8 cellular contexts compared by ENCODE assay signal in genomic region chr17:49496183-49496865, GRCh38. TPM values are rescaled to one million over a fixed set of nuclear protein-coding genes. Genes with fewer than 3 reads are reported as not detected.
A peak's percentile ranks its signal among the peaks of the same experiment; 100 is the strongest.
DNase-seq lines count a peak whose midpoint lies in the region; ATAC-seq, FAIRE-seq and TF ChIP-seq lines count a peak whose summit lies in the region.

No MANE protein-coding gene starts in this region.

- no peak overlapping the region for H3K27ac Mint-ChIP-seq in chondrocyte (ENCODE audit: unreplicated experiment)

- no peaks in the 10 kb centered on the region for H3K36me3 Mint-ChIP-seq in chondrocyte (ENCODE audit: low read depth)

- TF ChIP-seq CTCF in chondrocyte (IDR thresholded peaks at IDR 0.05), result peak; percentile 94

- H3K4me3 Mint-ChIP-seq in chondrocyte (ENCODE audit: unreplicated experiment), result peak overlapping the region; percentile 69

- FAIRE-seq in GM12892 (lab: Jason Lieb, UNC), result peak; percentile 57

- no peaks in the 10 kb centered on the region for H3K9me3 Mint-ChIP-seq in chondrocyte (ENCODE audit: low read depth)

- peak; percentile 92 for DNase-seq in GM12892 (ENCODE audit: insufficient read length)
- peak; percentile 26 for DNase-seq in NCI-H1092 treated with DMSO at 0.1 percent for 48 hours (lab: John Stamatoyannopoulos, UW)
- DNase-seq in activated CD4-positive, alpha-beta T cell treated with anti-CD3 and anti-CD28 coated beads for 48 hours, result peak; percentile 89
- no peak for DNase-seq in chondrocyte (ENCODE audit: low spot score)
- DNase-seq in left kidney (ENCODE audit: low read depth, low spot score), result peak; percentile 88
- peak; percentile 84 to 90 for DNase-seq in stimulated activated CD4-positive, alpha-beta T cell treated with anti-CD3 and anti-CD28 coated beads, Interleukin-1b, Interleukin-23, amount 100 ng/mL, for 4 hours (ENCODE audit: low read depth in 2 of 2)
- DNase-seq in RKO (ENCODE audit: low spot score), result no peak

- TF ChIP-seq POLR2A in GM12892 (IDR thresholded peaks at IDR 0.05; ENCODE audit: low read depth, low read length), result no peak

- H3K4me1 Mint-ChIP-seq in chondrocyte (ENCODE audit: low read depth), result peaks cover 19% of the 10 kb centered on the region

- peaks cover 37% of the 10 kb centered on the region for H3K27me3 Mint-ChIP-seq in chondrocyte (ENCODE audit: low read depth)

- ATAC-seq in GM18873 (IDR thresholded peaks at IDR 0.05; ENCODE audit: low FRiP score, unreplicated experiment), result no peak

RNA-seq across cellular contexts. Expression of gene NGFR, which starts 1.2 kb away (rescaled TPM):
- 0.45 TPM for polyA plus RNA-seq in GM12892 (2012; ENCODE audit: missing spikeins)
- total RNA-seq in chondrocyte, result 1.7 to 4.4 TPM (median 1.8 TPM) in 3 replicates

Comparison
In these comparisons a context has a peak if more than half of its experiments do, and no peak if none do; other contexts are left out.
1. DNase-seq: peak in GM12892 (single experiment), NCI-H1092 treated with DMSO at 0.1 percent for 48 hours (single experiment), activated CD4-positive, alpha-beta T cell treated with anti-CD3 and anti-CD28 coated beads for 48 hours (single experiment), left kidney (single experiment) and stimulated activated CD4-positive, alpha-beta T cell treated with anti-CD3 and anti-CD28 coated beads, Interleukin-1b, Interleukin-23, amount 100 ng/mL, for 4 hours (2 of 2); none in chondrocyte (single experiment) and RKO (single experiment).